In genomic region chr10:132497083-132497680, GRCh38 we compare ENCODE assay signal across 21 cellular contexts. TPM values are rescaled to one million over a fixed set of nuclear protein-coding genes. Genes with fewer than 3 reads are reported as not detected.
DNase-seq lines count a peak whose midpoint lies in the region; ATAC-seq and TF ChIP-seq lines count a peak whose summit lies in the region.
"Had no signal": no experiment of that assay in that cellular context is flagged by ENCODE, and none has a peak within 500 bp of the region (broad histone marks: within the 10 kb centered on the region; RNA-seq: fewer than 3 reads in every experiment).

No MANE protein-coding gene starts in this region.

- intact Hi-C loops in naive thymus-derived CD4-positive, alpha-beta T cell (cut with micrococcal nuclease) = no loop called here
- intact Hi-C loops in uterus (cut with DNase I; ENCODE audit: low total_unique reads) = no loop called here

- no peak overlapping the region for H3K27ac ChIP-seq in WERI-Rb-1
- no peak overlapping the region for H3K27ac ChIP-seq in naive thymus-derived CD4-positive, alpha-beta T cell (ENCODE audit: low read depth, low read length)
- no peak overlapping the region for H3K27ac ChIP-seq in uterus
- H3K27ac ChIP-seq: adrenal gland, parathyroid adenoma had no signal

- TF ChIP-seq CTCF in WERI-Rb-1 (IDR thresholded peaks at IDR 0.05; ENCODE audit: low read depth, low read length) (no peak), uterus (IDR thresholded peaks at IDR 0.05) (no peak)

- peak; percentile 53 for ATAC-seq in naive thymus-derived CD4-positive, alpha-beta T cell
- ATAC-seq: natural killer cell; stimulated activated naive CD8-positive, alpha-beta T cell treated with anti-CD3 and anti-CD28 coated beads, Interleukin-15, amount 100 ng/mL, for 72 hours had no signal

- H3K27me3 ChIP-seq in WERI-Rb-1 (ENCODE audit: insufficient read depth, low read depth, severe bottlenecking) = no peaks in the 10 kb centered on the region
- H3K27me3 ChIP-seq in naive thymus-derived CD4-positive, alpha-beta T cell (ENCODE audit: control insufficient read depth in 2 of 2, insufficient read depth in 2 of 2, low read length in 2 of 2) = no peaks in the 10 kb centered on the region
- no peaks in the 10 kb centered on the region for H3K27me3 ChIP-seq in uterus
- H3K27me3 ChIP-seq: adrenal gland had no signal

- peaks cover 0 to 2% (median 0%) of the 10 kb centered on the region in 11 donors for H3K9me3 Mint-ChIP-seq in naive thymus-derived CD4-positive, alpha-beta T cell
- H3K9me3 Mint-ChIP-seq: CD14-positive monocyte; natural killer cell; stimulated activated naive CD8-positive, alpha-beta T cell treated with anti-CD3 and anti-CD28 coated beads, Interleukin-15, amount 100 ng/mL, for 72 hours had no signal

- H3K36me3 ChIP-seq in WERI-Rb-1 (no peaks in the 10 kb centered on the region), uterus (no peaks in the 10 kb centered on the region)
- no peaks in the 10 kb centered on the region for H3K36me3 ChIP-seq in naive thymus-derived CD4-positive, alpha-beta T cell (ENCODE audit: control insufficient read depth in 2 of 3, insufficient read depth in 3 of 3, low read length in 3 of 3)
- H3K36me3 ChIP-seq: adrenal gland had no signal

- H3K27ac Mint-ChIP-seq in naive thymus-derived CD4-positive, alpha-beta T cell = no peak overlapping the region
- H3K27ac Mint-ChIP-seq: natural killer cell; stimulated activated naive CD8-positive, alpha-beta T cell treated with anti-CD3 and anti-CD28 coated beads, Interleukin-15, amount 100 ng/mL, for 72 hours had no signal

- peaks cover 0 to 5% (median 0%) of the 10 kb centered on the region in 7 donors for H3K4me1 Mint-ChIP-seq in naive thymus-derived CD4-positive, alpha-beta T cell
- H3K4me1 Mint-ChIP-seq: stimulated activated naive CD8-positive, alpha-beta T cell treated with anti-CD3 and anti-CD28 coated beads, Interleukin-15, amount 100 ng/mL, for 72 hours had no signal

- DNase-seq in activated CD8-positive, alpha-beta memory T cell treated with anti-CD3 and anti-CD28 coated beads, Interleukin-2, amount 50 U/mL, for 48 hours = peak; percentile 48
- DNase-seq in activated CD8-positive, alpha-beta memory T cell treated with anti-CD3 and anti-CD28 coated beads, Interleukin-2, amount 50 U/mL, for 4 hours = no peak
- DNase-seq in WERI-Rb-1 = peak; percentile 5
- DNase-seq in naive thymus-derived CD4-positive, alpha-beta T cell = no peak
- DNase-seq in uterus = peak; percentile 9 to 17
- DNase-seq in Ammon's horn (ENCODE audit: low spot score) = no peak
- DNase-seq in activated CD4-positive, alpha-beta T cell treated with anti-CD3 and anti-CD28 coated beads, Interleukin-2, amount 50 U/mL, for 1 hour = no peak
- no peak for DNase-seq in stimulated activated naive CD4-positive, alpha-beta T cell (lab: John Stamatoyannopoulos, UW)
- DNase-seq: activated CD4-positive, alpha-beta T cell treated with anti-CD3 and anti-CD28 coated beads, Interleukin-2, amount 50 U/mL, for 48 hours; activated T-cell treated with anti-CD3 and anti-CD28 coated beads for 4 hours; adrenal gland; dermis blood vessel endothelial cell; mesendoderm; natural killer cell; NCI-H1417 treated with DMSO at 0.1 percent for 48 hours; NCI-H524 treated with DMSO at 0.1 percent for 48 hours; SHP77; stimulated activated naive CD8-positive, alpha-beta T cell treated with anti-CD3 and anti-CD28 coated beads, Interleukin-15, amount 100 ng/mL, for 72 hours; trophoblast cell had no signal

- CTCF ChIA-PET in naive thymus-derived CD4-positive, alpha-beta T cell (lab: Charles Lee) = no interaction called here

- H3K27me3 Mint-ChIP-seq in naive thymus-derived CD4-positive, alpha-beta T cell = peaks cover 0 to 17% (median 0%) of the 10 kb centered on the region in 5 donors

- H3K4me3 Mint-ChIP-seq in naive thymus-derived CD4-positive, alpha-beta T cell = no peak overlapping the region
- H3K4me3 Mint-ChIP-seq: CD14-positive monocyte; natural killer cell; stimulated activated naive CD8-positive, alpha-beta T cell treated with anti-CD3 and anti-CD28 coated beads, Interleukin-15, amount 100 ng/mL, for 72 hours had no signal

- no peaks in the 10 kb centered on the region for H3K36me3 Mint-ChIP-seq in naive thymus-derived CD4-positive, alpha-beta T cell
- H3K36me3 Mint-ChIP-seq: CD14-positive monocyte, natural killer cell had no signal

- H3K4me3 ChIP-seq in WERI-Rb-1 (ENCODE audit: low read depth, low read length) = no peak overlapping the region
- H3K4me3 ChIP-seq in naive thymus-derived CD4-positive, alpha-beta T cell (ENCODE audit: low read length) = no peak overlapping the region
- H3K4me3 ChIP-seq in uterus = no peak overlapping the region
- H3K4me3 ChIP-seq: adrenal gland had no signal

- POLR2A ChIA-PET in naive thymus-derived CD4-positive, alpha-beta T cell (lab: Charles Lee) = no interaction called here

- H3K9me3 ChIP-seq in WERI-Rb-1 (ENCODE audit: severe bottlenecking) (no peaks in the 10 kb centered on the region), uterus (no peaks in the 10 kb centered on the region)
- H3K9me3 ChIP-seq in naive thymus-derived CD4-positive, alpha-beta T cell (ENCODE audit: control insufficient read depth in 2 of 3, low read length in 3 of 3) = no peaks in the 10 kb centered on the region
- H3K9me3 ChIP-seq: adrenal gland had no signal

- no peaks in the 10 kb centered on the region for H3K4me1 ChIP-seq in naive thymus-derived CD4-positive, alpha-beta T cell (ENCODE audit: control insufficient read depth in 2 of 2, insufficient read depth in 2 of 2, low read length in 2 of 2)
- peaks cover 12 to 15% of the 10 kb centered on the region in 2 donors for H3K4me1 ChIP-seq in uterus
- H3K4me1 ChIP-seq: parathyroid adenoma had no signal

- no peak for TF ChIP-seq POLR2A in uterus (IDR thresholded peaks at IDR 0.05)

RNA-seq across cellular contexts. Expression of gene INPP5A, which starts 40.4 kb away (rescaled TPM):
- total RNA-seq in naive thymus-derived CD4-positive, alpha-beta T cell = 10 to 100 TPM; 15.5 to 30.7 (median 28.7) TPM
- polyA plus RNA-seq in naive thymus-derived CD4-positive, alpha-beta T cell = 1 to 10 TPM in 1 of 2 donors, under 1 TPM in 1; 0.97 to 2.0 TPM
- total RNA-seq in uterus = 100 to 1,000 TPM in 1 of 4 donors, 10 to 100 TPM in 3; 22.5 to 160 (median 93.2) TPM

Comparison
In these comparisons a context has a peak if more than half of its experiments do, and no peak if none do; other contexts are left out.
1. DNase-seq: peak in activated CD8-positive, alpha-beta memory T cell treated with anti-CD3 and anti-CD28 coated beads, Interleukin-2, amount 50 U/mL, for 48 hours (single experiment), WERI-Rb-1 (single experiment) and uterus (2 of 2); none in activated CD8-positive, alpha-beta memory T cell treated with anti-CD3 and anti-CD28 coated beads, Interleukin-2, amount 50 U/mL, for 4 hours (single experiment), naive thymus-derived CD4-positive, alpha-beta T cell (0 of 9), Ammon's horn (single experiment), activated CD4-positive, alpha-beta T cell treated with anti-CD3 and anti-CD28 coated beads, Interleukin-2, amount 50 U/mL, for 1 hour (single experiment) and stimulated activated naive CD4-positive, alpha-beta T cell (0 of 6).